20 cellular contexts compared by ENCODE assay signal in the genomic region with DNA sequence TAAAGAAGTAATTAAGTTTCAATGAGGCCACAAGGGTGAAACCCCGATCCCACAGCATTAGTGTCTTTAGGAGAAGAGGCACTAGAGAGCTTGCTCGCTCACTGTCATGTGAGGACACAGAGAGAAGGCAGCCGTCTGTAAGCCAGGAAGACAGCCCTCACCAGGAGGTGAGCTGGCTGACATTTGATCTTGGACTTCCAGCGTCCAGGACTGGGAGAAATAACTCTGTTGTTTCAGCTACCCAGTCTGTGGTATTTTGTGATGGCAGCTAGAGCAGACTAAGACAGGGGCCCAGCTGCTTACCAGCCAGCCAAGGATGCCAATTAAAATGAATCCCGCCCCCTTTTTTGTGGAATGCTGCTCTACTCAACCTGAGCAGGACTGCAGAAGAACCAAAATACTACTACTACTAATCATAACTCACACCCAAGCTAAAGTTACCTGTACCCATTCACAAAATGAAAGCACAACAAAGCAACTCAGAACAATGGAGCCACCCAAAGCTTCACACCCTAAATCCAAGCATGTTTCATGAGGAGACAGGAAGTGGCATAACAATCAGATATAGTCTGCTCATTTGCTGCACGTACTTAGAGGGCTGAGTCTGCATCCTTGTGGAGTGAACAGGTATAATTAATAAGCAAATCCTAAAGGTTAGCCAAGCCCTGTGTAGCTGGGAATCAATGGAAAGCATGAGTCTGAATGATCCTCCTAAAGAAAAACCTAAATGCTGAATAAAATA. TPM values are rescaled to one million over a fixed set of nuclear protein-coding genes. Genes with fewer than 3 reads are reported as not detected.
DNase-seq lines count a peak whose midpoint lies in the region; ATAC-seq and TF ChIP-seq lines count a peak whose summit lies in the region.
"Had no signal": no experiment of that assay in that cellular context is flagged by ENCODE, and none has a peak within 500 bp of the region (broad histone marks: within the 10 kb centered on the region; RNA-seq: fewer than 3 reads in every experiment).

No MANE protein-coding gene starts in this region.

- no peak overlapping the region for H3K9ac ChIP-seq in DND-41 (ENCODE audit: low read depth, low read length)

- ATAC-seq in DND-41 (ENCODE audit: insufficient read depth, low read depth) = peak; percentile 39; the same call in 1 of the 3 replicates
- no peak for ATAC-seq in GM21515 (IDR thresholded peaks at IDR 0.05; ENCODE audit: unreplicated experiment)
- no peak for ATAC-seq in HG03025 (IDR thresholded peaks at IDR 0.05; ENCODE audit: low FRiP score, unreplicated experiment)
- ATAC-seq: activated CD4-positive, CD25-positive, alpha-beta regulatory T cell treated with anti-CD3 and anti-CD28 coated beads, Interleukin-2, amount 50 U/mL, for 24 hours; heart right ventricle; natural killer cell had no signal

- H3K4me1 ChIP-seq in DND-41 (ENCODE audit: insufficient read depth, low read length) (no peaks in the 10 kb centered on the region), HEK293 (ENCODE audit: control insufficient read depth, insufficient read depth, low read length) (no peaks in the 10 kb centered on the region)
- H3K4me1 ChIP-seq: heart right ventricle had no signal

- no peak overlapping the region for H2AFZ ChIP-seq in DND-41 (ENCODE audit: low read depth, low read length)

- peaks cover 0 to 11% (median 5%) of the 10 kb centered on the region in 7 donors for H3K9me3 Mint-ChIP-seq in CD14-positive monocyte
- H3K9me3 Mint-ChIP-seq: natural killer cell had no signal

- POLR2A ChIA-PET in HEK293 (lab: Yijun Ruan, JAX) = interaction anchor here (1.0 to 1.1 kb wide), 2 partner anchors 43 to 123 kb away, joined by 6 to 7 read pairs; partner anchors contain the start of gene TICRR

- H3K4me2 ChIP-seq in DND-41 (ENCODE audit: insufficient read depth, low read length) = no peak overlapping the region

- no peak overlapping the region for H3K27ac Mint-ChIP-seq in CD14-positive monocyte
- H3K27ac Mint-ChIP-seq: IgD-negative memory B cell, memory B cell, natural killer cell had no signal

- H3K36me3 ChIP-seq in DND-41 (ENCODE audit: insufficient read depth, low read length) = no peaks in the 10 kb centered on the region
- no peaks in the 10 kb centered on the region for H3K36me3 ChIP-seq in HEK293 (ENCODE audit: control insufficient read depth in 2 of 2, insufficient read depth in 1 of 2, low read length in 2 of 2)
- H3K36me3 ChIP-seq: heart right ventricle had no signal

- no peaks in the 10 kb centered on the region for H3K4me1 Mint-ChIP-seq in CD14-positive monocyte
- H3K4me1 Mint-ChIP-seq: memory B cell, natural killer cell had no signal

- H3K36me3 Mint-ChIP-seq in CD14-positive monocyte = no peaks in the 10 kb centered on the region
- H3K36me3 Mint-ChIP-seq: IgD-negative memory B cell, natural killer cell had no signal

- in situ Hi-C loops in G401 (cut with HindIII; ENCODE audit: low sequenced_read_pairs) = no loop called here

- DNase-seq in DND-41 (no peak), astrocyte of the hippocampus (ENCODE audit: low read depth, low spot score) (peak; percentile 9), iris pigment epithelial cell (ENCODE audit: low read depth) (peak; percentile 19), CD14-positive monocyte (ENCODE audit: low spot score) (no peak), G401 (ENCODE audit: low spot score) (no peak)
- DNase-seq: heart right ventricle; natural killer cell; NCI-H524; stimulated activated CD4-positive, alpha-beta T cell treated with anti-CD3 and anti-CD28 coated beads, Interleukin-4, amount 100 ng/mL, for 1 hour; T-helper 9 cell had no signal

- H3K79me2 ChIP-seq in DND-41 (ENCODE audit: insufficient read depth, low read length) = no peaks in the 10 kb centered on the region

- no peaks in the 10 kb centered on the region for H4K20me1 ChIP-seq in DND-41 (ENCODE audit: insufficient read depth, low read length)

- no peak overlapping the region for H3K27ac ChIP-seq in DND-41 (ENCODE audit: low read length)
- H3K27ac ChIP-seq in HEK293 (ENCODE audit: extremely low read depth, low read depth, low read length) = no peak overlapping the region
- H3K27ac ChIP-seq: heart right ventricle had no signal

- intact Hi-C loops in CD14-positive monocyte (cut with micrococcal nuclease) = no loop called here

- H3K27me3 ChIP-seq in DND-41 (ENCODE audit: insufficient read depth, low read length, poor library complexity) = no peaks in the 10 kb centered on the region

- H3K9me3 ChIP-seq in DND-41 (ENCODE audit: insufficient read depth, low read length, severe bottlenecking) = no peaks in the 10 kb centered on the region
- no peaks in the 10 kb centered on the region for H3K9me3 ChIP-seq in HEK293 (ENCODE audit: control insufficient read depth, insufficient read depth, low read depth, low read length)

- peaks cover 7 to 13% (median 12%) of the 10 kb centered on the region in 3 donors for H3K27me3 Mint-ChIP-seq in CD14-positive monocyte (ENCODE audit: low read depth in 3 of 3)

- no peak overlapping the region for H3K4me3 Mint-ChIP-seq in CD14-positive monocyte
- H3K4me3 Mint-ChIP-seq: memory B cell, natural killer cell had no signal

- H3K4me3 ChIP-seq in DND-41 (ENCODE audit: low read depth in 1 of 2, low read length in 2 of 2) = no peak overlapping the region
- H3K4me3 ChIP-seq in HEK293 (ENCODE audit: low read depth, low read length) = no peak overlapping the region
- H3K4me3 ChIP-seq: heart right ventricle, skin epidermis had no signal

- CTCF ChIA-PET in HEK293 (lab: Yijun Ruan, JAX) = interaction anchor here (0.5 to 1.4 kb wide), 4 partner anchors 39 to 174 kb away, joined by 3 to 8 read pairs (median 4); no protein-coding TSS in a partner anchor

- TF ChIP-seq CTCF in DND-41 (IDR thresholded peaks at IDR 0.05; ENCODE audit: borderline replicate concordance, extremely low read depth, low read length, poor library complexity, severe bottlenecking) (no peak), HEK293 (tag by site-specific recombination; IDR thresholded peaks at IDR 0.05) (no peak), CD14-positive monocyte (IDR thresholded peaks at IDR 0.05) (no peak)

TF ChIP-seq in HEK293, 187 proteins besides CTCF, POLR2A, EP300 and RAD21:
- TF ChIP-seq HIC1 (tag by site-specific recombination; IDR thresholded peaks at IDR 0.05) (0 out of 2 replicates have a peak, but pooled peaks have one; percentile 12), GLIS1 (tag by site-specific recombination; IDR thresholded peaks at IDR 0.05) (0 out of 2 replicates have a peak, but pooled peaks have one; percentile 27), ZFP3 (tag by site-specific recombination; IDR thresholded peaks at IDR 0.05; ENCODE audit: low read depth) (no peak), GLIS2 (tag by site-specific recombination; IDR thresholded peaks at IDR 0.05) (no peak)

RNA-seq across cellular contexts. Expression of gene RHCG, which starts 35.6 kb away (rescaled TPM):
- polyA plus RNA-seq in CD14-positive monocyte = not detected
- 2.2 TPM in 1 of 2 replicates, not detected in the other for total RNA-seq in G401 (2014; rRNA removed; shearing (Covaris generic))
- total RNA-seq: activated CD8-positive, alpha-beta memory T cell treated with anti-CD3 and anti-CD28 coated beads for 36 hours; dermis microvascular lymphatic vessel endothelial cell; natural killer cell; posterior vena cava had no signal
- polyA plus RNA-seq: IgD-negative memory B cell had no signal

RNA-seq across cellular contexts. Expression of gene TICRR, which starts 43.3 kb away (rescaled TPM):
- not detected for polyA plus RNA-seq in CD14-positive monocyte
- total RNA-seq in G401 (2014; rRNA removed; shearing (Covaris generic)) = 3.4 and 7.3 TPM in 2 replicates
- polyA plus RNA-seq: IgD-negative memory B cell had no signal

Comparison
In these comparisons a context has a peak if more than half of its experiments do, and no peak if none do; other contexts are left out.
1. DNase-seq: peak in astrocyte of the hippocampus (single experiment) and iris pigment epithelial cell (single experiment); none in DND-41 (single experiment), CD14-positive monocyte (single experiment) and G401 (single experiment).